19 cellular contexts compared by ENCODE assay signal in genomic region chr1:38123356-38123755, GRCh38.
A peak's percentile ranks its signal among the peaks of the same experiment; 100 is the strongest.
DNase-seq lines count a peak whose midpoint lies in the region; ATAC-seq and TF ChIP-seq lines count a peak whose summit lies in the region.
"Had no signal": no experiment of that assay in that cellular context is flagged by ENCODE, and none has a peak within 500 bp of the region (broad histone marks: within the 10 kb centered on the region; RNA-seq: fewer than 3 reads in every experiment).

No MANE protein-coding gene starts in this region.

- H2BK120ac ChIP-seq in mesendoderm (ENCODE audit: low read depth, low read length): no peak overlapping the region

- ATAC-seq in CD4-positive, alpha-beta T cell (ENCODE audit: poor library complexity): no peak
- no peak for ATAC-seq in T-cell (replicated peaks in 1 of 4)

- H3K9me3 Mint-ChIP-seq in CD4-positive, alpha-beta T cell: no peaks in the 10 kb centered on the region
- H3K9me3 Mint-ChIP-seq in T-cell: no peaks in the 10 kb centered on the region

- H3K36me3 ChIP-seq in BE2C (no peaks in the 10 kb centered on the region), WERI-Rb-1 (no peaks in the 10 kb centered on the region), mesendoderm (ENCODE audit: control insufficient read depth, insufficient read depth, low read length) (no peaks in the 10 kb centered on the region)

- peaks cover 15% of the 10 kb centered on the region for H3K27me3 Mint-ChIP-seq in CD4-positive, alpha-beta T cell
- peaks cover 7 to 14% of the 10 kb centered on the region in 2 donors for H3K27me3 Mint-ChIP-seq in T-cell

- no peaks in the 10 kb centered on the region for H3K9me3 ChIP-seq in BE2C
- no peaks in the 10 kb centered on the region for H3K9me3 ChIP-seq in WERI-Rb-1 (ENCODE audit: severe bottlenecking)
- H3K9me3 ChIP-seq in CD4-positive, alpha-beta T cell (ENCODE audit: control insufficient read depth, low read length): no peaks in the 10 kb centered on the region

- H3K4me1 Mint-ChIP-seq in CD4-positive, alpha-beta T cell (ENCODE audit: low read depth): no peaks in the 10 kb centered on the region
- H3K4me1 Mint-ChIP-seq in T-cell: no peaks in the 10 kb centered on the region

- no peak overlapping the region for H2AK5ac ChIP-seq in mesendoderm (ENCODE audit: low read length)

- H2BK5ac ChIP-seq in mesendoderm (ENCODE audit: low read length): no peak overlapping the region

- H3K4me1 ChIP-seq in BE2C (no peaks in the 10 kb centered on the region), mesendoderm (ENCODE audit: control insufficient read depth, low read depth, low read length) (no peaks in the 10 kb centered on the region)
- H3K4me1 ChIP-seq: parathyroid adenoma had no signal

- no peak overlapping the region for H3K56ac ChIP-seq in mesendoderm (ENCODE audit: low read length)

- H3K79me2 ChIP-seq in mesendoderm (ENCODE audit: control insufficient read depth, insufficient read depth, low read length): no peaks in the 10 kb centered on the region
- H3K79me2 ChIP-seq: parathyroid adenoma had no signal

- H3K4ac ChIP-seq in mesendoderm (ENCODE audit: low read depth, low read length): no peak overlapping the region

- H3K27ac ChIP-seq in WERI-Rb-1 (peak overlapping the region; percentile 22), mesendoderm (ENCODE audit: low read depth, low read length) (no peak overlapping the region)
- H3K27ac ChIP-seq in CD4-positive, alpha-beta T cell (ENCODE audit: low read depth, low read length): no peak overlapping the region
- H3K27ac ChIP-seq: dorsolateral prefrontal cortex, parathyroid adenoma had no signal

- POLR2A ChIA-PET in CD4-positive, alpha-beta T cell (lab: Charles Lee): no interaction called here
- POLR2A ChIA-PET in T-cell (lab: Charles Lee): no interaction called here

- no peaks in the 10 kb centered on the region for H3K36me3 Mint-ChIP-seq in CD4-positive, alpha-beta T cell (ENCODE audit: low read depth)
- no peaks in the 10 kb centered on the region for H3K36me3 Mint-ChIP-seq in T-cell

- H4K5ac ChIP-seq in mesendoderm (ENCODE audit: low read length): no peak overlapping the region

- H3K27me3 ChIP-seq in BE2C (no peaks in the 10 kb centered on the region), WERI-Rb-1 (ENCODE audit: insufficient read depth, low read depth, severe bottlenecking) (no peaks in the 10 kb centered on the region), mesendoderm (ENCODE audit: insufficient read depth, low read length, poor library complexity) (no peaks in the 10 kb centered on the region)
- H3K27me3 ChIP-seq in CD4-positive, alpha-beta T cell (ENCODE audit: control insufficient read depth, insufficient read depth, low read length): no peaks in the 10 kb centered on the region
- H3K27me3 ChIP-seq: dorsolateral prefrontal cortex had no signal

- H3K4me2 ChIP-seq in mesendoderm (ENCODE audit: low read length): no peak overlapping the region

- H3K18ac ChIP-seq in mesendoderm (ENCODE audit: low read length): no peak overlapping the region

- H3K23ac ChIP-seq in mesendoderm (ENCODE audit: low read length): no peak overlapping the region

- no peak overlapping the region for H3K9ac ChIP-seq in mesendoderm (ENCODE audit: low read length)
- H3K9ac ChIP-seq: parathyroid adenoma had no signal

- no peak overlapping the region for H4K8ac ChIP-seq in mesendoderm (ENCODE audit: low read depth, low read length)

- H3K4me3 ChIP-seq in BE2C (ENCODE audit: low read depth, low read length) (no peak overlapping the region), WERI-Rb-1 (ENCODE audit: low read depth, low read length) (no peak overlapping the region), mesendoderm (ENCODE audit: low read length) (no peak overlapping the region)
- H3K4me3 ChIP-seq: dorsolateral prefrontal cortex had no signal

- DNase-seq in BE2C: peak; percentile 33
- DNase-seq in HPDE6-E6E7 (ENCODE audit: extremely low spot score): peak; percentile 84
- DNase-seq in WERI-Rb-1: no peak
- DNase-seq in mesendoderm: peak; percentile 74
- DNase-seq in DMS79 (lab: John Stamatoyannopoulos, UW): no peak
- DNase-seq in CD4-positive, alpha-beta T cell: no peak
- no peak for DNase-seq in effector CD4-positive, alpha-beta T cell
- no peak for DNase-seq in T-cell
- DNase-seq: activated CD4-positive, alpha-beta T cell treated with anti-CD3 and anti-CD28 coated beads for 4 hours; activated CD8-positive, alpha-beta memory T cell treated with anti-CD3 and anti-CD28 coated beads, Interleukin-2, amount 50 U/mL, for 4 hours; activated naive CD4-positive, alpha-beta T cell; Calu3; dorsolateral prefrontal cortex; hippocampal formation; NCI-H1048; Right ventricle myocardium superior; stimulated activated naive CD4-positive, alpha-beta T cell; T-helper 9 cell had no signal

- WGBS in mesendoderm (ENCODE audit: extremely low coverage, insufficient coverage, low lambda C conversion rate): no CpG with 5 or more reads among the region's 7 CpGs

- no peaks in the 10 kb centered on the region for H3K79me1 ChIP-seq in mesendoderm (ENCODE audit: low read length)

- no peak for TF ChIP-seq CTCF in BE2C (IDR thresholded peaks at IDR 0.05; ENCODE audit: low read depth, low read length)
- TF ChIP-seq CTCF in WERI-Rb-1 (IDR thresholded peaks at IDR 0.05; ENCODE audit: low read depth, low read length): no peak
- no peak for TF ChIP-seq CTCF in CD4-positive, alpha-beta T cell (IDR thresholded peaks at IDR 0.05)

- intact Hi-C loops in CD4-positive, alpha-beta T cell (cut with DNase I, micrococcal nuclease): no loop called here

- CTCF ChIA-PET in CD4-positive, alpha-beta T cell (lab: Charles Lee): no interaction called here
- CTCF ChIA-PET in T-cell (lab: Charles Lee): no interaction called here

- H2BK15ac ChIP-seq in mesendoderm (replicated peaks; ENCODE audit: low read depth): no peak overlapping the region

- H3K4me3 Mint-ChIP-seq in CD4-positive, alpha-beta T cell: no peak overlapping the region
- no peak overlapping the region for H3K4me3 Mint-ChIP-seq in T-cell

- H3K27ac Mint-ChIP-seq in CD4-positive, alpha-beta T cell: no peak overlapping the region
- no peak overlapping the region for H3K27ac Mint-ChIP-seq in T-cell

Comparison
In these comparisons a context has a peak if more than half of its experiments do, and no peak if none do; other contexts are left out.
1. DNase-seq: peak in BE2C (single experiment), HPDE6-E6E7 (single experiment) and mesendoderm (single experiment); none in WERI-Rb-1 (single experiment), DMS79 (single experiment), CD4-positive, alpha-beta T cell (0 of 10), effector CD4-positive, alpha-beta T cell (single experiment) and T-cell (0 of 34).